ENCODE assay signal across 1 cellular context in the genomic region with DNA sequence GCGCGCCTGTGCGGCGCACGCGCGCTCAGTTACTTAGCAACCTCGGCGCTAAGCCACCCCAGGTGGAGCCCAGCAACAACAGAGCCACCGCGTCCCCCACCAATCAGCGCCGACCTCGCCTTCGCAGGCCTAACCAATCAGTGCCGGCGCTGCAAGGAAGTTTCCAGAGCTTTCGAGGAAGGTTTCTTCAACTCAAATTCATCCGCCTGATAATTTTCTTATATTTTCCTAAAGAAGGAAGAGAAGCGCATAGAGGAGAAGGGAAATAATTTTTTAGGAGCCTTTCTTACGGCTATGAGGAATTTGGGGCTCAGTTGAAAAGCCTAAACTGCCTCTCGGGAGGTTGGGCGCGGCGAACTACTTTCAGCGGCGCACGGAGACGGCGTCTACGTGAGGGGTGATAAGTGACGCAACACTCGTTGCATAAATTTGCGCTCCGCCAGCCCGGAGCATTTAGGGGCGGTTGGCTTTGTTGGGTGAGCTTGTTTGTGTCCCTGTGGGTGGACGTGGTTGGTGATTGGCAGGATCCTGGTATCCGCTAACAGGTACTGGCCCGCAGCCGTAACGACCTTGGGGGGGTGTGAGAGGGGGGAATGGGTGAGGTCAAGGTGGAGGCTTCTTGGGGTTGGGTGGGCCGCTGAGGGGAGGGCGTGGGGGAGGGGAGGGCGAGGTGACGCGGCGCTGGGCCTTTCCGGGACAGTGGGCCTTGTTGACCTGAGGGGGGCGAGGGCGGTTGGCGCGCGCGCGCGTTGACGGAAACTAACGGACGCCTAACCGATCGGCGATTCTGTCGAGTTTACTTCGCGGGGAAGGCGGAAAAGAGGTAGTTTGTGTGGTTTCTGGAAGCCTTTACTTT.
TF ChIP-seq lines count a peak whose summit lies in the region.

A gene (plus strand): TSS at position 452 of the 856 bp plus-strand sequence. CDS start 817 bp downstream, outside the sequence.

TF ChIP-seq in HepG2, 621 proteins besides CTCF, POLR2A, EP300 and RAD21 (continued from another document and continues in another):
- 0 out of 2 replicates have a peak, but pooled peaks have one; percentile 30 for TF ChIP-seq ETV5 (CRISPR knock-in tag; IDR thresholded peaks at IDR 0.05; ENCODE audit: borderline replicate concordance)
- TF ChIP-seq ZC3H4 (CRISPR knock-in tag; IDR thresholded peaks at IDR 0.05; ENCODE audit: borderline replicate concordance): no peak; the same call in 1 of the 2 replicates
- TF ChIP-seq, protein P1, sequence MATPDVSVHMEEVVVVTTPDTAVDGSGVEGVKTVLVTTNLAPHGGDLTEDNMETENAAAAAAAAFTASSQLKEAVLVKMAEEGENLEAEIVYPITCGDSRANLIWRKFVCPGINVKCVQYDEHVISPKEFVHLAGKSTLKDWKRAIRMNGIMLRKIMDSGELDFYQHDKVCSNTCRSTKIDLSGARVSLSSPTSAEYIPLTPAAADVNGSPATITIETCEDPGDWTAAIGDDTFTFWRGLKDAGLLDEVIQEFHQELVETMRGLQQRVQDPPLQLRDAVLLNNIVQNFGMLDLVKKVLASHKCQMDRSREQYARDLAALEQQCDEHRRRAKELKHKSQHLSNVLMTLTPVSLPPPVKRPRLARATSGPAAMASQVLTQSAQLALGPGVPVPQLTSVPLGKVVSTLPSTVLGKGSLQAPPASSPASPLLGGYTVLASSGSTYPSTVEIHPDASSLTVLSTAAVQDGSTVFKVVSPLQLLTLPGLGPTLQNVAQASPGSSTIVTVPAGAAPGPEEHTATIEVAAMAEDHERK (CRISPR knock-in tag; IDR thresholded peaks at IDR 0.05; ENCODE audit: low read depth): peak; percentile 100
- TF ChIP-seq NPAS2 (CRISPR knock-in tag; IDR thresholded peaks at IDR 0.05; ENCODE audit: borderline replicate concordance): no peak
- no peak for TF ChIP-seq ZNF337 (CRISPR knock-in tag; IDR thresholded peaks at IDR 0.05; ENCODE audit: borderline replicate concordance, low read depth)
- TF ChIP-seq, protein P2, sequence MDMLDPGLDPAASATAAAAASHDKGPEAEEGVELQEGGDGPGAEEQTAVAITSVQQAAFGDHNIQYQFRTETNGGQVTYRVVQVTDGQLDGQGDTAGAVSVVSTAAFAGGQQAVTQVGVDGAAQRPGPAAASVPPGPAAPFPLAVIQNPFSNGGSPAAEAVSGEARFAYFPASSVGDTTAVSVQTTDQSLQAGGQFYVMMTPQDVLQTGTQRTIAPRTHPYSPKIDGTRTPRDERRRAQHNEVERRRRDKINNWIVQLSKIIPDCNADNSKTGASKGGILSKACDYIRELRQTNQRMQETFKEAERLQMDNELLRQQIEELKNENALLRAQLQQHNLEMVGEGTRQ (IDR thresholded peaks at IDR 0.05; ENCODE audit: low read depth, low read length): no peak
- TF ChIP-seq, protein P2 (CRISPR knock-in tag; IDR thresholded peaks at IDR 0.05; ENCODE audit: borderline replicate concordance): no peak; the same call in 1 of the 2 replicates
- TF ChIP-seq, protein P3, sequence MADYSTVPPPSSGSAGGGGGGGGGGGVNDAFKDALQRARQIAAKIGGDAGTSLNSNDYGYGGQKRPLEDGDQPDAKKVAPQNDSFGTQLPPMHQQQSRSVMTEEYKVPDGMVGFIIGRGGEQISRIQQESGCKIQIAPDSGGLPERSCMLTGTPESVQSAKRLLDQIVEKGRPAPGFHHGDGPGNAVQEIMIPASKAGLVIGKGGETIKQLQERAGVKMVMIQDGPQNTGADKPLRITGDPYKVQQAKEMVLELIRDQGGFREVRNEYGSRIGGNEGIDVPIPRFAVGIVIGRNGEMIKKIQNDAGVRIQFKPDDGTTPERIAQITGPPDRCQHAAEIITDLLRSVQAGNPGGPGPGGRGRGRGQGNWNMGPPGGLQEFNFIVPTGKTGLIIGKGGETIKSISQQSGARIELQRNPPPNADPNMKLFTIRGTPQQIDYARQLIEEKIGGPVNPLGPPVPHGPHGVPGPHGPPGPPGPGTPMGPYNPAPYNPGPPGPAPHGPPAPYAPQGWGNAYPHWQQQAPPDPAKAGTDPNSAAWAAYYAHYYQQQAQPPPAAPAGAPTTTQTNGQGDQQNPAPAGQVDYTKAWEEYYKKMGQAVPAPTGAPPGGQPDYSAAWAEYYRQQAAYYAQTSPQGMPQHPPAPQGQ (CRISPR knock-in tag; IDR thresholded peaks at IDR 0.05; ENCODE audit: borderline replicate concordance): no peak
- TF ChIP-seq TAF15 (IDR thresholded peaks at IDR 0.05; ENCODE audit: low read depth, low read length, poor library complexity, severe bottlenecking): peak; percentile 42
- TF ChIP-seq PCBP2 (optimal IDR thresholded peaks at IDR 0.05; ENCODE audit: low read depth, low read length, poor library complexity, severe bottlenecking): no peak
- no peak for TF ChIP-seq NKX3-1 (CRISPR knock-in tag; IDR thresholded peaks at IDR 0.05)
- TF ChIP-seq, protein P4, sequence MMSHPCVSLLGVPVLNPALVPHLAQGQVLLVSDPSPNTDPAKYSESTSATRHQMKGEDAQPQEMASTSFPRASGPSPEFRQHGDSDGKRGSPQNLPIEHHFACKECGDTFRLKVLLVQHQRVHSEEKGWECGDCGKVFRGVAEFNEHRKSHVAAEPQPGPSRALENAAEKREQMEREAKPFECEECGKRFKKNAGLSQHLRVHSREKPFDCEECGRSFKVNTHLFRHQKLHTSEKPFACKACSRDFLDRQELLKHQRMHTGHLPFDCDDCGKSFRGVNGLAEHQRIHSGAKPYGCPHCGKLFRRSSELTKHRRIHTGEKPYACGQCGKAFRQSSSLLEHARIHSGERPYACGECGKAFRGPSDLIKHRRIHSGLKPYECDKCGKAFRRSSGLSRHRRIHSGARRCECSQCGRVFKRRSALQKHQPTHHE (CRISPR knock-in tag; IDR thresholded peaks at IDR 0.05; ENCODE audit: borderline replicate concordance): no peak
- peak; percentile 93 for TF ChIP-seq YEATS4 (CRISPR knock-in tag; IDR thresholded peaks at IDR 0.05; ENCODE audit: borderline replicate concordance)
- peak; percentile 68 for TF ChIP-seq RXRA (CRISPR knock-in tag; IDR thresholded peaks at IDR 0.05)
- TF ChIP-seq ISX (CRISPR knock-in tag; conservative IDR thresholded peaks at IDR 0.05): 0 out of 2 replicates have a peak, but pooled peaks have one; percentile 43
- no peak for TF ChIP-seq KLF9 (CRISPR knock-in tag; IDR thresholded peaks at IDR 0.05; ENCODE audit: low read depth)
- TF ChIP-seq ZNF496 (CRISPR knock-in tag; IDR thresholded peaks at IDR 0.05; ENCODE audit: insufficient replicate concordance): no peak
- TF ChIP-seq NFKB2 (CRISPR knock-in tag; IDR thresholded peaks at IDR 0.05; ENCODE audit: borderline replicate concordance): peak; percentile 26; the same call in 1 of the 2 replicates
- peak; percentile 74 for TF ChIP-seq RFX1 (IDR thresholded peaks at IDR 0.05)
- peak; percentile 69; the same call in 1 of the 2 replicates for TF ChIP-seq ZNF350 (CRISPR knock-in tag; IDR thresholded peaks at IDR 0.05; ENCODE audit: borderline replicate concordance, low read depth)
- TF ChIP-seq, protein P5, sequence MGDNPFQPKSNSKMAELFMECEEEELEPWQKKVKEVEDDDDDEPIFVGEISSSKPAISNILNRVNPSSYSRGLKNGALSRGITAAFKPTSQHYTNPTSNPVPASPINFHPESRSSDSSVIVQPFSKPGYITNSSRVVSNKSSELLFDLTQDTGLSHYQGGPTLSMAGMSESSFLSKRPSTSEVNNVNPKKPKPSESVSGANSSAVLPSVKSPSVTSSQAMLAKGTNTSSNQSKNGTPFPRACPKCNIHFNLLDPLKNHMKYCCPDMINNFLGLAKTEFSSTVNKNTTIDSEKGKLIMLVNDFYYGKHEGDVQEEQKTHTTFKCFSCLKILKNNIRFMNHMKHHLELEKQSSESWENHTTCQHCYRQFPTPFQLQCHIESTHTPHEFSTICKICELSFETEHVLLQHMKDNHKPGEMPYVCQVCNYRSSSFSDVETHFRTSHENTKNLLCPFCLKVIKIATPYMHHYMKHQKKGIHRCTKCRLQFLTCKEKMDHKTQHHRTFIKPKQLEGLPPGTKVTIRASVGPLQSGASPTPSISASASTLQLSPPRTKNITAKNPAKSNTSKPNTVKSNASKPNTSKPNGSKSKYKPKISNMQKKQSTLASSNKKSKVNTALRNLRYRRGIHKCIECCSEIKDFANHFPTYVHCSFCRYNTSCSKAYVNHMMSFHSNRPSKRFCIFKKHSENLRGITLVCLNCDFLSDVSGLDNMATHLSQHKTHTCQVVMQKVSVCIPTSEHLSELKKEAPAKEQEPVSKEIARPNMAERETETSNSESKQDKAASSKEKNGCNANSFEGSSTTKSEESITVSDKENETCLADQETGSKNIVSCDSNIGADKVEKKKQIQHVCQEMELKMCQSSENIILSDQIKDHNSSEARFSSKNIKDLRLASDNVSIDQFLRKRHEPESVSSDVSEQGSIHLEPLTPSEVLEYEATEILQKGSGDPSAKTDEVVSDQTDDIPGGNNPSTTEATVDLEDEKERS (CRISPR knock-in tag; IDR thresholded peaks at IDR 0.05): no peak
- TF ChIP-seq TP53 (CRISPR knock-in tag; conservative IDR thresholded peaks at IDR 0.05): peak; percentile 82; the same call in 1 of the 2 replicates
- TF ChIP-seq ZIK1 (CRISPR knock-in tag; IDR thresholded peaks at IDR 0.05; ENCODE audit: borderline replicate concordance, low read depth): no peak
- no peak for TF ChIP-seq ZNF530 (CRISPR knock-in tag; IDR thresholded peaks at IDR 0.05; ENCODE audit: low read depth)
- TF ChIP-seq, protein P6, sequence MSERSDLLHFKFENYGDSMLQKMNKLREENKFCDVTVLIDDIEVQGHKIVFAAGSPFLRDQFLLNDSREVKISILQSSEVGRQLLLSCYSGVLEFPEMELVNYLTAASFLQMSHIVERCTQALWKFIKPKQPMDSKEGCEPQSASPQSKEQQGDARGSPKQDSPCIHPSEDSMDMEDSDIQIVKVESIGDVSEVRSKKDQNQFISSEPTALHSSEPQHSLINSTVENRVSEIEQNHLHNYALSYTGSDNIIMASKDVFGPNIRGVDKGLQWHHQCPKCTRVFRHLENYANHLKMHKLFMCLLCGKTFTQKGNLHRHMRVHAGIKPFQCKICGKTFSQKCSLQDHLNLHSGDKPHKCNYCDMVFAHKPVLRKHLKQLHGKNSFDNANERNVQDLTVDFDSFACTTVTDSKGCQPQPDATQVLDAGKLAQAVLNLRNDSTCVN (CRISPR knock-in tag; IDR thresholded peaks at IDR 0.05; ENCODE audit: borderline replicate concordance): peak; percentile 60; the same call in 1 of the 2 replicates
- TF ChIP-seq ZNF713 (CRISPR knock-in tag; IDR thresholded peaks at IDR 0.05): no peak
- peak; percentile 91 for TF ChIP-seq CREB1 (IDR thresholded peaks at IDR 0.05)
- peak; percentile 95 for TF ChIP-seq CREB1 (CRISPR knock-in tag; IDR thresholded peaks at IDR 0.05)
- TF ChIP-seq, protein P7, sequence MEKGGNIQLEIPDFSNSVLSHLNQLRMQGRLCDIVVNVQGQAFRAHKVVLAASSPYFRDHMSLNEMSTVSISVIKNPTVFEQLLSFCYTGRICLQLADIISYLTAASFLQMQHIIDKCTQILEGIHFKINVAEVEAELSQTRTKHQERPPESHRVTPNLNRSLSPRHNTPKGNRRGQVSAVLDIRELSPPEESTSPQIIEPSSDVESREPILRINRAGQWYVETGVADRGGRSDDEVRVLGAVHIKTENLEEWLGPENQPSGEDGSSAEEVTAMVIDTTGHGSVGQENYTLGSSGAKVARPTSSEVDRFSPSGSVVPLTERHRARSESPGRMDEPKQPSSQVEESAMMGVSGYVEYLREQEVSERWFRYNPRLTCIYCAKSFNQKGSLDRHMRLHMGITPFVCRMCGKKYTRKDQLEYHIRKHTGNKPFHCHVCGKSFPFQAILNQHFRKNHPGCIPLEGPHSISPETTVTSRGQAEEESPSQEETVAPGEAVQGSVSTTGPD (CRISPR knock-in tag; IDR thresholded peaks at IDR 0.05): no peak
- TF ChIP-seq, protein P8, sequence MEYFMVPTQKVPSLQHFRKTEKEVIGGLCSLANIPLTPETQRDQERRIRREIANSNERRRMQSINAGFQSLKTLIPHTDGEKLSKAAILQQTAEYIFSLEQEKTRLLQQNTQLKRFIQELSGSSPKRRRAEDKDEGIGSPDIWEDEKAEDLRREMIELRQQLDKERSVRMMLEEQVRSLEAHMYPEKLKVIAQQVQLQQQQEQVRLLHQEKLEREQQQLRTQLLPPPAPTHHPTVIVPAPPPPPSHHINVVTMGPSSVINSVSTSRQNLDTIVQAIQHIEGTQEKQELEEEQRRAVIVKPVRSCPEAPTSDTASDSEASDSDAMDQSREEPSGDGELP (IDR thresholded peaks at IDR 0.05; ENCODE audit: borderline replicate concordance, low read depth): no peak; the same call in 1 of the 2 replicates
- peak; percentile 92 for TF ChIP-seq ELF3 (CRISPR knock-in tag; IDR thresholded peaks at IDR 0.05)
